In the genomic region with DNA sequence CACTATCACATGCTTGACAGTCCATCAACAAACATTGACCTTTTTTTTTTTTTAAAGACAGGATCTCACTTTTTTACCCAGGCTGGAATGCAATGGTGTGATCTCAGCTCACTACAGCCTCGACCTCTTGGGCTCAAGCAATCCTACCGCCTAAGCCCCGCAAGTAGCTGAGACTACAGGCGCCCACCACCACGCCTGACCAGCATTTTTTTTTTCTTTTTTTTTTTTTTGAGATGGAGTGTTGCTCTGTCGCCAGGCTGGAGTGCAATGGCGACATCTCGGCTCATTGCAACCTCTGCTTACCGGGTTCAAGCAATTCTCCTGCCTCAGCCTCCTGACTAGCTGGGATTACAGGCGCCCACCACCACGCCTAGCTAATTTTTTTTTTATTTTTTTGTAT, we compare ENCODE assay signal across 14 cellular contexts. TPM values are rescaled to one million over a fixed set of nuclear protein-coding genes. Genes with fewer than 3 reads are reported as not detected.
"Had no signal": no experiment of that assay in that cellular context is flagged by ENCODE, and none has a peak within 500 bp of the region (broad histone marks: within the 10 kb centered on the region; RNA-seq: fewer than 3 reads in every experiment).

No MANE protein-coding gene starts in this region.

RNA-seq across cellular contexts. Expression of a gene that starts 21.9 kb away (rescaled TPM):
- total RNA-seq: activated CD4-positive, alpha-beta memory T cell treated with anti-CD3 and anti-CD28 coated beads, Interleukin-2, amount 10 ng/mL, durations not matched to agents 7 days and 5 days; activated CD8-positive, alpha-beta memory T cell treated with anti-CD3 and anti-CD28 coated beads, Interleukin-2, amount 10 ng/mL, durations not matched to agents 7 days and 5 days; activated naive CD8-positive, alpha-beta T cell treated with anti-CD3 and anti-CD28 coated beads, Interleukin-2, amount 10 ng/mL, durations not matched to agents 7 days and 5 days; aorta; astrocyte; body of pancreas; breast epithelium; T-helper 1 cell treated with Interleukin-12 subunit alpha and Interleukin-12 subunit beta and Interleukin-4 antibody, amounts not matched to agents 30 ng/mL and 1 ng/mL, for 36 hours had no signal

RNA-seq across cellular contexts. Expression of a gene that starts 24.0 kb away (rescaled TPM):
- total RNA-seq: activated CD4-positive, alpha-beta memory T cell treated with anti-CD3 and anti-CD28 coated beads, Interleukin-2, amount 10 ng/mL, durations not matched to agents 7 days and 5 days; activated CD4-positive, alpha-beta T cell treated with anti-CD3 and anti-CD28 coated beads, Interleukin-2, amount 10 ng/mL, durations not matched to agents 7 days and 5 days; activated CD8-positive, alpha-beta T cell treated with anti-CD3 and anti-CD28 coated beads, Interleukin-2, amount 10 ng/mL, durations not matched to agents 7 days and 5 days; activated naive CD8-positive, alpha-beta T cell treated with anti-CD3 and anti-CD28 coated beads, Interleukin-2, amount 10 ng/mL, durations not matched to agents 7 days and 5 days; T-helper 1 cell treated with Interleukin-12 subunit alpha and Interleukin-12 subunit beta and Interleukin-4 antibody, amounts not matched to agents 30 ng/mL and 1 ng/mL, for 36 hours; T-helper 17 cell; T-helper 2 cell treated with Interferon-gamma antibody and Interleukin-4, amounts not matched to agents 100 ng/mL and 5 ng/mL, for 36 hours had no signal

RNA-seq across cellular contexts. Expression of a gene that starts 39.8 kb away (rescaled TPM):
- total RNA-seq: activated CD4-positive, alpha-beta memory T cell treated with anti-CD3 and anti-CD28 coated beads, Interleukin-2, amount 10 ng/mL, durations not matched to agents 7 days and 5 days; activated CD4-positive, alpha-beta T cell treated with anti-CD3 and anti-CD28 coated beads for 36 hours; activated CD4-positive, alpha-beta T cell treated with anti-CD3 and anti-CD28 coated beads, Interleukin-2, amount 10 ng/mL, durations not matched to agents 7 days and 5 days; activated CD8-positive, alpha-beta memory T cell treated with anti-CD3 and anti-CD28 coated beads, Interleukin-2, amount 10 ng/mL, durations not matched to agents 7 days and 5 days; activated CD8-positive, alpha-beta T cell treated with anti-CD3 and anti-CD28 coated beads, Interleukin-2, amount 10 ng/mL, durations not matched to agents 7 days and 5 days; activated naive CD8-positive, alpha-beta T cell treated with anti-CD3 and anti-CD28 coated beads, Interleukin-2, amount 10 ng/mL, durations not matched to agents 7 days and 5 days; activated T-helper 2 cell treated with anti-CD3 and anti-CD28 coated beads, Interferon-gamma antibody, Interleukin-2, Interleukin-4, amounts not matched to agents 10 μg/mL and 5 μg/mL and 100 μg/mL, durations not matched to agents 14 hours and 24 hours and 36 hours; T-helper 1 cell treated with Interleukin-12 subunit alpha and Interleukin-12 subunit beta and Interleukin-4 antibody, amounts not matched to agents 30 ng/mL and 1 ng/mL, for 36 hours; T-helper 17 cell; T-helper 2 cell treated with Interferon-gamma antibody and Interleukin-4, amounts not matched to agents 100 ng/mL and 5 ng/mL, for 36 hours had no signal
